8 cellular contexts compared by ENCODE assay signal in the genomic region with DNA sequence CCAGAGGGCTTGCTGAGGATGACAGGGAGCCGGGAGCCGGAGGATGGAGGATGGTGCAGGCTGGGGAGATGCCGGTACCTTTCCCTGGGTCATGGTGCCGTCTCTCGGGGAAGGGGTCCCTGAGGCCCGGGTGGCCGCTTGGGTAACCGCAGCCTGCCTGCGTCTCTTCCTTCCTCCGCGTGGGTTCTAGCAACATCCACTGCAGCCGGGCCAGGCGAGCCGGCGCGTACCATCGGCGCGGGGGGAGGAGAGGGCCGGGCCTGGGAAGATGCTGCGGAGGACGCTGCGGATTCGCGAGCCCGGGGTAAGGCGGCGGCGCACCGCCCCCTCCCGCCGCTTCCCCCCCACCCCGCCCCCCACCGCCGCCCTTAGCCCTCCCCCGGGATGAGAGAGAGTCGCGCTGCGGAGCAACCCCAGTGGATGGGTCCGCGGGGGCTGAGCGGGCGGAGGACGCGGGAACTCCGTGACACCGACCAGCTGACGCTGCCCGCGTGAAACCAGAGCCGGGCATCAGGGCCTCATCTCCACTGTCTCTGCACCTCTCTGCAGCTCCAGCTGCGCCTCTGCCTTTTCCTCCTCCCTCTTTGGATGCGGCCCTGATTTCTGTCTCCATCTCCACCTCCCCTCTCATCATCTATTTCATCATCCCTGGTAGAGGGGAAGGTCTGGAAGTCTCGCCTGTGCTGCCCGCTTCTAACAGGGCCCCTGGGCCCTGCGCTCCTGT. TPM values are rescaled to one million over a fixed set of nuclear protein-coding genes. Genes with fewer than 3 reads are reported as not detected.
DNase-seq lines count a peak whose midpoint lies in the region; ATAC-seq, FAIRE-seq and TF ChIP-seq lines count a peak whose summit lies in the region.
"Had no signal": no experiment of that assay in that cellular context is flagged by ENCODE, and none has a peak within 500 bp of the region (broad histone marks: within the 10 kb centered on the region; RNA-seq: fewer than 3 reads in every experiment).

Gene FAIM2, minus strand, starts transcription at position 201 of the 724 bp plus-strand sequence. Its CDS starts 108 bp downstream, at position 93.

- H3K36me3 Mint-ChIP-seq in IgD-negative memory B cell: peaks cover 2% of the 10 kb centered on the region

- no peaks in the 10 kb centered on the region for H3K9me3 ChIP-seq in keratinocyte (ENCODE audit: control insufficient read depth, low read depth, low read length)

- H3K4me3 ChIP-seq in keratinocyte (ENCODE audit: control insufficient read depth in 2 of 3, extremely low read depth in 1 of 3, insufficient read depth in 2 of 3, low read depth in 1 of 3, low read length in 3 of 3): peak within 1 kb of the TSS in 1 of 3 experiments; percentile 33

- H2AFZ ChIP-seq in keratinocyte (ENCODE audit: control insufficient read depth, low read length): no peak within 1 kb of the TSS

- H3K4me1 ChIP-seq in keratinocyte (ENCODE audit: control insufficient read depth, extremely low read depth, insufficient read depth, low read length): no peaks in the 10 kb centered on the region

- no peak for FAIRE-seq in keratinocyte (lab: Jason Lieb, UNC)
- FAIRE-seq: TTC549 had no signal

- no peaks in the 10 kb centered on the region for H3K36me3 ChIP-seq in keratinocyte (ENCODE audit: control insufficient read depth in 2 of 2, extremely low read depth in 1 of 2, insufficient read depth in 2 of 2, low read length in 2 of 2)

- no peaks in the 10 kb centered on the region for H3K9me1 ChIP-seq in keratinocyte (ENCODE audit: control insufficient read depth, extremely low read depth, insufficient read depth, low read length)

- peak within 1 kb of the TSS; percentile 3 for H3K4me2 ChIP-seq in keratinocyte (ENCODE audit: control insufficient read depth, extremely low read depth, insufficient read depth, low read depth, low read length)

- dilution Hi-C loops in keratinocyte (cut with MboI; ENCODE audit: extremely low pct_ligation_motif_present, low sequenced_read_pairs): no loop called here

- H3K27ac ChIP-seq in keratinocyte (ENCODE audit: control insufficient read depth, insufficient read depth, low read length): no peak within 1 kb of the TSS

- peaks cover 26% of the 10 kb centered on the region for H3K27me3 Mint-ChIP-seq in IgD-negative memory B cell

- peak within 1 kb of the TSS; percentile 50 to 92 (median 78) for H3K4me3 Mint-ChIP-seq in IgD-negative memory B cell

- DNase-seq in T-helper 22 cell (ENCODE audit: low read depth) (peak; percentile 16), brain pericyte (ENCODE audit: low read depth, low spot score) (peak; percentile 26), keratinocyte (ENCODE audit: low read depth, low spot score) (no peak), RKO (ENCODE audit: low spot score) (no peak)
- peak; percentile 39 for DNase-seq in stimulated activated CD4-positive, alpha-beta T cell treated with anti-CD3 and anti-CD28 coated beads, Interleukin-4, amount 100 ng/mL, for 24 hours

- peak within 1 kb of the TSS in 2 of 3 donors; percentile 60 to 80 for H3K27ac Mint-ChIP-seq in IgD-negative memory B cell

- no peak for TF ChIP-seq CTCF in keratinocyte (optimal IDR thresholded peaks at IDR 0.05 in 1 of 3, IDR thresholded peaks at IDR 0.05 in 1 of 3, conservative IDR thresholded peaks at IDR 0.05 in 1 of 3; ENCODE audit: extremely low read depth in 1 of 3, insufficient read depth in 2 of 3, low read length in 3 of 3)

- H3K9ac ChIP-seq in keratinocyte (ENCODE audit: control insufficient read depth, extremely low read depth, insufficient read depth, low read length): no peak within 1 kb of the TSS

- peaks cover 0 to 1% (median 0%) of the 10 kb centered on the region in 3 donors for H3K9me3 Mint-ChIP-seq in IgD-negative memory B cell

- no peak for ATAC-seq in GM19397 (IDR thresholded peaks at IDR 0.05; ENCODE audit: unreplicated experiment)

- H3K4me1 Mint-ChIP-seq in IgD-negative memory B cell: peaks cover 0 to 10% (median 4%) of the 10 kb centered on the region in 3 donors

- peaks cover 52% of the 10 kb centered on the region for H3K27me3 ChIP-seq in keratinocyte (ENCODE audit: control insufficient read depth, extremely low read depth, insufficient read depth, low read length)

- no peaks in the 10 kb centered on the region for H4K20me1 ChIP-seq in keratinocyte (ENCODE audit: control insufficient read depth, extremely low read depth, insufficient read depth, low read length)

- no peaks in the 10 kb centered on the region for H3K79me2 ChIP-seq in keratinocyte (ENCODE audit: control insufficient read depth, insufficient read depth, low read length)

RNA-seq across cellular contexts. Expression of gene FAIM2, which starts in this region (rescaled TPM):
- polyA plus RNA-seq in IgD-negative memory B cell (not detected), keratinocyte (0.07 TPM in 1 of 3 replicates, not detected in the others)
- not detected for polyA plus RNA-seq in keratinocyte (2011; ENCODE audit: low read depth)
- polyA plus RNA-seq in keratinocyte (2011; cell fraction: cytosol; rRNA removed): not detected in 2 replicates
- not detected in 2 replicates for polyA plus RNA-seq in keratinocyte (2011; cell fraction: nucleus; rRNA removed)
- 0.16 TPM in 1 of 2 replicates, not detected in the other for polyA plus RNA-seq in keratinocyte (2012; ENCODE audit: low replicate concordance)
- polyA minus RNA-seq in keratinocyte: not detected in 3 replicates
- polyA minus RNA-seq in keratinocyte (2011; cell fraction: cytosol; rRNA and poly(A)+ RNA removed): not detected
- polyA minus RNA-seq in keratinocyte (2011; cell fraction: nucleus; rRNA and poly(A)+ RNA removed): not detected in 2 replicates

Comparison
In these comparisons a context has a peak if more than half of its experiments do, and no peak if none do; other contexts are left out.
1. DNase-seq: peak in T-helper 22 cell (single experiment), brain pericyte (single experiment) and stimulated activated CD4-positive, alpha-beta T cell treated with anti-CD3 and anti-CD28 coated beads, Interleukin-4, amount 100 ng/mL, for 24 hours (single experiment); none in keratinocyte (single experiment) and RKO (single experiment).